ENCODE assay signal across 24 cellular contexts in the genomic region with DNA sequence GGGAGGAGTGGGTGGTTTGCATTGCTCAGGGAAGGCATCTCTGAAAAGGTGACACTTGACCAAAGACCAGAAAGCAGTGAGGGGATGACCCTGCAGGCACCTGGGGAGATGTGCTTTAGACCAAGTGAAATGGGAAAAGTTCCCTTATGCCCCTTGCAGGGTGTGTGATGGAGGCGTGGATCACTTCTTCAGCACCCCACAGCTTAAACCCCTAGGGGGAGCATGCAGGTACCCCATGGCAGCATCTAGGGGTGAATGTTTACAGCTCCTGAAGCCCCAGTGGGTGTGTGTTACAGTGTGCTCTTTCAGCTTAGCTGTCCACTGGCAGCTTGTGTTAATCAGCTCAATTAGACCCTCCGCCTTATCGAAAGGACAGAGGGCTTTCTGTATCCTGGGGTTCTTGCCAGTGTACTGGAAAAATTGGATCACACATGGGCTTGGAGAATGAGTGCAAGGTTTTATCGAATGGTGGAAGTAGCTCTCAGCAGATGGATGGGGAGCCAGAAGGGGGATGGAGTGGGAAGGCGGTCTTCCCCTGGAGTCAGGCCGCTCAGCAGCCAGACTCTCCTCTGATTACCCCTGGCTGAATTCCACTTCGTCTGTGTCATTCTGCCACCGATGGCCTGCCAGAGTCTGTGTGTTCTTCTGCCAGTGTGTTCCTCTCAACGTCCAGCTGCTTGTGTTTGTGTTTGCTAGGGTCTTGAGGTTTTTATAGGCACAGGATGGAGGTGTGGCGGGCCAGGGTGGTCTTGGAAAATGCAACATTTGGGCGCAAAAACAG. TPM values are rescaled to one million over a fixed set of nuclear protein-coding genes. Genes with fewer than 3 reads are reported as not detected.
A peak's percentile ranks its signal among the peaks of the same experiment; 100 is the strongest.
DNase-seq lines count a peak whose midpoint lies in the region; ATAC-seq and TF ChIP-seq lines count a peak whose summit lies in the region.
"Had no signal": no experiment of that assay in that cellular context is flagged by ENCODE, and none has a peak within 500 bp of the region (broad histone marks: within the 10 kb centered on the region; RNA-seq: fewer than 3 reads in every experiment).

No MANE protein-coding gene starts in this region.

- no peaks in the 10 kb centered on the region for H3K9me2 ChIP-seq in OCI-LY7 (ENCODE audit: insufficient read depth, low read length)

- H3K4me3 ChIP-seq in OCI-LY7 (ENCODE audit: low read depth, low read length, poor library complexity, severe bottlenecking) (no peak overlapping the region), gastroesophageal sphincter (no peak overlapping the region), psoas muscle (no peak overlapping the region), prostate gland (no peak overlapping the region)
- H3K4me3 ChIP-seq: gastrocnemius medialis, MG63 had no signal

- peaks cover 7% of the 10 kb centered on the region for H3K4me1 Mint-ChIP-seq in stimulated activated effector memory CD8-positive, alpha-beta T cell treated with anti-CD3 and anti-CD28 coated beads, Interleukin-12 subunit alpha, Interleukin-12 subunit beta, amount 100 ng/mL, for 72 hours

- POLR2A ChIA-PET in OCI-LY7 (lab: Charles Lee) = interaction anchor here (0.9 kb wide), 1 partner anchor 92 kb away, joined by 3 read pairs; no protein-coding TSS in a partner anchor

- 59 to 100% methylated on average over 3 to 5 of the region's 11 CpGs for WGBS in gastroesophageal sphincter (ENCODE audit: low coverage in 1 of 2), 2 donors
- 51 to 69% (median 62%) methylated on average over 11 of the region's 11 CpGs for WGBS in psoas muscle, 3 donors
- 72% methylated on average over 11 of the region's 11 CpGs for WGBS in prostate gland

- H3K4me2 ChIP-seq in OCI-LY7 (ENCODE audit: low read length) = no peak overlapping the region

- no peaks in the 10 kb centered on the region for H3K9me3 ChIP-seq in OCI-LY7 (ENCODE audit: low read length)
- peaks cover 0 to 10% (median 0%) of the 10 kb centered on the region in 3 donors for H3K9me3 ChIP-seq in gastroesophageal sphincter
- no peaks in the 10 kb centered on the region for H3K9me3 ChIP-seq in psoas muscle
- no peaks in the 10 kb centered on the region for H3K9me3 ChIP-seq in prostate gland
- H3K9me3 ChIP-seq: gastrocnemius medialis, MG63 had no signal

- peak; percentile 34 for DNase-seq in DMS 273 (lab: John Stamatoyannopoulos, UW; ENCODE audit: unreplicated experiment)
- no peak for DNase-seq in DMS 273 treated with DMSO at 0.1 percent for 48 hours (lab: John Stamatoyannopoulos, UW)
- no peak for DNase-seq in OCI-LY7 (ENCODE audit: low spot score)
- DNase-seq in psoas muscle = no peak
- no peak for DNase-seq in NCI-H187 (lab: John Stamatoyannopoulos, UW)
- no peak for DNase-seq in stimulated activated effector memory CD8-positive, alpha-beta T cell treated with anti-CD3 and anti-CD28 coated beads, Interleukin-12 subunit alpha, Interleukin-12 subunit beta, amount 100 ng/mL, for 72 hours (ENCODE audit: low spot score in 2 of 2)
- no peak for DNase-seq in prostate gland (ENCODE audit: low spot score)
- DNase-seq: activated CD8-positive, alpha-beta T cell treated with anti-CD3 and anti-CD28 coated beads, Interleukin-2, amount 10 ng/mL, durations not matched to agents 7 days and 5 days; activated naive CD4-positive, alpha-beta T cell; activated T-cell treated with anti-CD3 and anti-CD28 coated beads, Interleukin-2, amount 50 U/mL, for 1 hour; amygdala; central memory CD4-positive, alpha-beta T cell; DMS79 treated with DMSO at 0.1 percent for 48 hours; gastrocnemius medialis; HFFc6; IMR-90; MG63; RPMI8226 had no signal

- TF ChIP-seq EP300 in gastroesophageal sphincter (IDR thresholded peaks at IDR 0.05) = no peak

- CTCF ChIA-PET in OCI-LY7 (lab: Charles Lee; ENCODE audit: unreplicated experiment) = no interaction called here

- no peak overlapping the region for H2AFZ ChIP-seq in OCI-LY7 (ENCODE audit: low read length)

- H3K27me3 ChIP-seq in gastroesophageal sphincter (no peaks in the 10 kb centered on the region), psoas muscle (ENCODE audit: insufficient read depth in 3 of 3, low read length in 2 of 3) (no peaks in the 10 kb centered on the region), prostate gland (replicated peaks; ENCODE audit: insufficient read depth) (no peaks in the 10 kb centered on the region)
- H3K27me3 ChIP-seq: gastrocnemius medialis, MG63 had no signal

- no peak overlapping the region for H3K27ac ChIP-seq in OCI-LY7 (ENCODE audit: low read depth, low read length, poor library complexity, severe bottlenecking)
- peak overlapping the region in 3 of 4 donors; percentile 75 to 77 (median 75) for H3K27ac ChIP-seq in gastroesophageal sphincter
- H3K27ac ChIP-seq in psoas muscle = no peak overlapping the region
- no peak overlapping the region for H3K27ac ChIP-seq in prostate gland
- H3K27ac ChIP-seq: 22Rv1, epithelial cell of prostate, gastrocnemius medialis, HL-60 had no signal

- H3K4me3 Mint-ChIP-seq in stimulated activated effector memory CD8-positive, alpha-beta T cell treated with anti-CD3 and anti-CD28 coated beads, Interleukin-12 subunit alpha, Interleukin-12 subunit beta, amount 100 ng/mL, for 72 hours = no peak overlapping the region
- H3K4me3 Mint-ChIP-seq: activated CD8-positive, alpha-beta T cell treated with anti-CD3 and anti-CD28 coated beads, Interleukin-2, amount 10 ng/mL, durations not matched to agents 7 days and 5 days; HFFc6 had no signal

- no peaks in the 10 kb centered on the region for H3K79me2 ChIP-seq in OCI-LY7 (ENCODE audit: insufficient read depth, low read depth, low read length)

- no TSS peak for BruUV-seq in OCI-LY7 (replicated peaks; lab: Mats Ljungman, UMichigan)

- intact Hi-C loops in OCI-LY7 (cut with micrococcal nuclease; ENCODE audit: unreplicated experiment) (no loop called here), psoas muscle (cut with DNase I) (no loop called here), prostate gland (cut with DNase I) (no loop called here)

- no peaks in the 10 kb centered on the region for H3K36me3 ChIP-seq in OCI-LY7 (ENCODE audit: insufficient read depth, low read length)
- H3K36me3 ChIP-seq in gastroesophageal sphincter = peaks cover 0 to 8% of the 10 kb centered on the region in 2 donors
- no peaks in the 10 kb centered on the region for H3K36me3 ChIP-seq in psoas muscle (ENCODE audit: insufficient read depth in 1 of 2, low read depth in 1 of 2)
- H3K36me3 ChIP-seq in prostate gland = no peaks in the 10 kb centered on the region
- H3K36me3 ChIP-seq: gastrocnemius medialis, MG63 had no signal

- H3K27ac Mint-ChIP-seq in stimulated activated effector memory CD8-positive, alpha-beta T cell treated with anti-CD3 and anti-CD28 coated beads, Interleukin-12 subunit alpha, Interleukin-12 subunit beta, amount 100 ng/mL, for 72 hours = no peak overlapping the region
- H3K27ac Mint-ChIP-seq: activated CD8-positive, alpha-beta T cell treated with anti-CD3 and anti-CD28 coated beads, Interleukin-2, amount 10 ng/mL, durations not matched to agents 7 days and 5 days; HFFc6 had no signal

- H3K36me3 Mint-ChIP-seq in stimulated activated effector memory CD8-positive, alpha-beta T cell treated with anti-CD3 and anti-CD28 coated beads, Interleukin-12 subunit alpha, Interleukin-12 subunit beta, amount 100 ng/mL, for 72 hours = no peaks in the 10 kb centered on the region

- H4K20me1 ChIP-seq in OCI-LY7 (ENCODE audit: insufficient read depth, low read length) = no peaks in the 10 kb centered on the region

- 0 out of 2 replicates have a peak, but pooled peaks have one; percentile 10 for TF ChIP-seq CTCF in OCI-LY7 (conservative IDR thresholded peaks at IDR 0.05; ENCODE audit: low read length)
- TF ChIP-seq CTCF in gastroesophageal sphincter (IDR thresholded peaks at IDR 0.05) = no peak
- TF ChIP-seq CTCF in psoas muscle (IDR thresholded peaks at IDR 0.05) = no peak
- TF ChIP-seq CTCF in prostate gland (IDR thresholded peaks at IDR 0.05) = no peak

- ATAC-seq in gastroesophageal sphincter (no peak), psoas muscle (peak; percentile 42 to 89 (median 74))
- ATAC-seq in stimulated activated effector memory CD8-positive, alpha-beta T cell treated with anti-CD3 and anti-CD28 coated beads, Interleukin-12 subunit alpha, Interleukin-12 subunit beta, amount 100 ng/mL, for 72 hours = no peak
- ATAC-seq: activated CD8-positive, alpha-beta T cell treated with anti-CD3 and anti-CD28 coated beads, Interleukin-2, amount 10 ng/mL, durations not matched to agents 7 days and 5 days had no signal

- H3K4me1 ChIP-seq in OCI-LY7 (ENCODE audit: insufficient read depth, low read length, poor library complexity, severe bottlenecking) = no peaks in the 10 kb centered on the region
- H3K4me1 ChIP-seq in gastroesophageal sphincter = peaks cover 0 to 40% (median 6%) of the 10 kb centered on the region in 3 donors
- no peaks in the 10 kb centered on the region for H3K4me1 ChIP-seq in psoas muscle
- H3K4me1 ChIP-seq in prostate gland (replicated peaks) = no peaks in the 10 kb centered on the region
- H3K4me1 ChIP-seq: gastrocnemius medialis had no signal

- H3K9me3 Mint-ChIP-seq in stimulated activated effector memory CD8-positive, alpha-beta T cell treated with anti-CD3 and anti-CD28 coated beads, Interleukin-12 subunit alpha, Interleukin-12 subunit beta, amount 100 ng/mL, for 72 hours = no peaks in the 10 kb centered on the region
- H3K9me3 Mint-ChIP-seq: HFFc6 had no signal

- TF ChIP-seq POLR2A in gastroesophageal sphincter (IDR thresholded peaks at IDR 0.05) (no peak), prostate gland (IDR thresholded peaks at IDR 0.05) (no peak)

RNA-seq across cellular contexts. Expression of a gene that starts 6.3 kb away (rescaled TPM):
- not detected in 2 replicates for total RNA-seq in OCI-LY7 (2014; rRNA removed; shearing (Covaris generic))
- not detected in 2 replicates for total RNA-seq in OCI-LY7 (2022)
- total RNA-seq in gastroesophageal sphincter = 100 to 1,000 TPM in 1 of 4 donors, 10 to 100 TPM in 3; 41.9 to 105 (median 54.8) TPM
- 10 to 100 TPM in 3 of 4 donors, 1 to 10 TPM in 1; 6.9 to 16.6 (median 12.0) TPM for total RNA-seq in psoas muscle
- 10 to 100 TPM in 1 of 3 donors, 1 to 10 TPM in 2; 1.9 to 20.8 (median 9.0) TPM for polyA plus RNA-seq in psoas muscle
- total RNA-seq in prostate gland = 1 to 10 TPM; 4.0 to 7.4 TPM
- total RNA-seq: activated CD8-positive, alpha-beta T cell treated with anti-CD3 and anti-CD28 coated beads, Interleukin-2, amount 10 ng/mL, durations not matched to agents 7 days and 5 days had no signal
- polyA plus RNA-seq: neural cell had no signal

RNA-seq across cellular contexts. Expression of a gene that starts 6.4 kb away (rescaled TPM):
- total RNA-seq in OCI-LY7 (2014; rRNA removed; shearing (Covaris generic)) = not detected in 2 replicates
- 1.1 and 1.5 TPM in 2 replicates for total RNA-seq in OCI-LY7 (2022)
- total RNA-seq in gastroesophageal sphincter = 1 to 10 TPM; 4.7 to 7.3 (median 6.0) TPM
- 1 to 10 TPM; 1.7 to 2.8 (median 2.1) TPM for total RNA-seq in psoas muscle
- 1 to 10 TPM in 1 of 3 donors, under 1 TPM in 2; 0.16 to 1.5 (median 0.80) TPM for polyA plus RNA-seq in psoas muscle
- 1 to 10 TPM in 1 of 2 donors, under 1 TPM in 1; 0.77 to 9.9 TPM for total RNA-seq in prostate gland
- total RNA-seq: activated CD8-positive, alpha-beta T cell treated with anti-CD3 and anti-CD28 coated beads, Interleukin-2, amount 10 ng/mL, durations not matched to agents 7 days and 5 days had no signal
- polyA plus RNA-seq: IMR-90 had no signal

RNA-seq across cellular contexts. Expression of a gene that starts 35.8 kb away (rescaled TPM):
- not detected in 2 replicates for total RNA-seq in OCI-LY7 (2014; rRNA removed; shearing (Covaris generic))
- not detected in 2 replicates for total RNA-seq in OCI-LY7 (2022)
- total RNA-seq in gastroesophageal sphincter = 10 to 100 TPM in 1 of 4 donors, 1 to 10 TPM in 2, not detected in 1; 1.9 to 10.8 (median 2.7) TPM
- not detected for total RNA-seq in psoas muscle
- polyA plus RNA-seq in psoas muscle = under 1 TPM in 1 of 3 donors, not detected in 2; 0.12 TPM
- 1 to 10 TPM in 1 of 2 donors, under 1 TPM in 1; 0.51 to 3.1 TPM for total RNA-seq in prostate gland
- total RNA-seq: activated CD8-positive, alpha-beta T cell treated with anti-CD3 and anti-CD28 coated beads, Interleukin-2, amount 10 ng/mL, durations not matched to agents 7 days and 5 days; HFFc6; IMR-90; pulmonary artery endothelial cell had no signal
- polyA plus RNA-seq: IMR-90, neural cell had no signal

Comparison
In these comparisons a context has a peak if more than half of its experiments do, and no peak if none do; other contexts are left out.
1. H3K27ac ChIP-seq: peak in gastroesophageal sphincter (3 of 4); none in OCI-LY7 (single experiment), psoas muscle (single experiment) and prostate gland (0 of 2).
2. ATAC-seq: peak in psoas muscle (4 of 4); none in gastroesophageal sphincter (single experiment) and stimulated activated effector memory CD8-positive, alpha-beta T cell treated with anti-CD3 and anti-CD28 coated beads, Interleukin-12 subunit alpha, Interleukin-12 subunit beta, amount 100 ng/mL, for 72 hours (single experiment).
3. RNA of a gene that starts 6.3 kb away (total RNA-seq): 41.9 to 105 TPM in gastroesophageal sphincter, 6.9 to 16.6 TPM in psoas muscle and 4.0 to 7.4 TPM in prostate gland; not detected in OCI-LY7; every median in the first group is over 4 times any median in the second.